10 cellular contexts compared by ENCODE assay signal in the genomic region with DNA sequence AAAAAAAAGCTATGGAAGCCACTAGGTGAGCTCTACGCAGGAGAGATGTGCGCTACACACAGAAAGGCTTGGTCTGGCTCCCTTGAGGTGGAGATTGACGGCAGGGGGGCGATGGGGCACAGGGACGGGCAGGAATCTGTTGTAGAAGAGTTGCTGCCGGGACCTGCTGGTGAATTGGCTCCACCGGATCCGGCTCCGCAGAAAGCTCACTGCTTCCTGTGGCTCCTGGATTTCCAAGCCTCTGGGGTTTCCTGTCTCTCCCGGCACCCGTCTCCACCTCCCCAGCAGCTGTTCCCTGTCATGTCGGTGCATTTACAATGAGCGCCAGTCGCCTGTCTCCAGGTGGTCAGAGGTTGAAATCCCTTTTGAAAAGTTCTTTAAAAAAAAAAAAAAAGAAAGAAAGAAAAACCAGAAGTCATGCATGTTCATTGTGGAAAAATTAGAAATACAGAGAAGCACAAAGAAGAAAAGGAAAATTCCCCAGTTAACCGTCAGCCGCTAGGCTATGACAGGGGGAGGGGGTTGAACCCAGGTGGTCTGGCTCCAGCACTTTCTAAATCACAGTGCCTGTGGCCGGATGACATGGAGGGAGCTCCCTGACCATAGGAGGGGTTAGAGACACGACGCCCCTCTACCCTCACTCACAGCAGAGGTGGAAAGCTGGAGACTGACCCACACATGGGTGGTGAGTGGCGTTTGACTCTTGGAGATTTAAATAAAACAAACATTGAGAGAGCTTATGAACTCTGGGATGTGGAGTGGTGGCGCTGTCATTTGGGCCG. TPM values are rescaled to one million over a fixed set of nuclear protein-coding genes. Genes with fewer than 3 reads are reported as not detected.
DNase-seq lines count a peak whose midpoint lies in the region; ATAC-seq lines count a peak whose summit lies in the region.
"Had no signal": no experiment of that assay in that cellular context is flagged by ENCODE, and none has a peak within 500 bp of the region (broad histone marks: within the 10 kb centered on the region; RNA-seq: fewer than 3 reads in every experiment).

No MANE protein-coding gene starts in this region.

- DNase-seq in NCI-H2081 (lab: John Stamatoyannopoulos, UW) (peak; percentile 52 to 83), NCI-H2081 treated with DMSO at 0.1 percent for 48 hours (lab: John Stamatoyannopoulos, UW) (no peak), NCI-H524 (lab: John Stamatoyannopoulos, UW) (peak; percentile 43 to 75), left ventricle myocardium superior (peak; percentile 22), posterior vena cava (ENCODE audit: low spot score) (peak; percentile 58), pons (ENCODE audit: low spot score) (no peak), NOMO-1 treated with DMSO at 0.1 percent for 48 hours (lab: John Stamatoyannopoulos, UW; ENCODE audit: unreplicated experiment) (no peak), KBM-7 (no peak)
- DNase-seq: ACHN, Karpas-422 had no signal

- in situ Hi-C loops in KBM-7 (cut with MboI; ENCODE audit: low pct_unique_long_range_greater_than_20kb, low sequenced_read_pairs), result no loop called here

- intact Hi-C loops in left ventricle myocardium superior (cut with micrococcal nuclease), result no loop called here
- intact Hi-C loops in posterior vena cava (cut with DNase I), result no loop called here

- no peak for ATAC-seq in left ventricle myocardium superior

RNA-seq across cellular contexts. Expression of gene FAM222A, which starts 20.8 kb away (rescaled TPM):
- total RNA-seq in left ventricle myocardium superior (25.7 TPM), posterior vena cava (under 1 TPM; 0.62 to 0.79 TPM)

Comparison
In these comparisons a context has a peak if more than half of its experiments do, and no peak if none do; other contexts are left out.
1. DNase-seq: peak in NCI-H2081 (2 of 2), NCI-H524 (2 of 2), left ventricle myocardium superior (single experiment) and posterior vena cava (single experiment); none in NCI-H2081 treated with DMSO at 0.1 percent for 48 hours (single experiment), pons (single experiment), NOMO-1 treated with DMSO at 0.1 percent for 48 hours (single experiment) and KBM-7 (single experiment).
2. RNA of gene FAM222A, which starts 20.8 kb away (total RNA-seq): 25.7 TPM in left ventricle myocardium superior (single experiment); 0.62 to 0.79 TPM in posterior vena cava; every median in the first group is over 10 times any median in the second.